ENCODE assay signal across 18 cellular contexts in the genomic region with DNA sequence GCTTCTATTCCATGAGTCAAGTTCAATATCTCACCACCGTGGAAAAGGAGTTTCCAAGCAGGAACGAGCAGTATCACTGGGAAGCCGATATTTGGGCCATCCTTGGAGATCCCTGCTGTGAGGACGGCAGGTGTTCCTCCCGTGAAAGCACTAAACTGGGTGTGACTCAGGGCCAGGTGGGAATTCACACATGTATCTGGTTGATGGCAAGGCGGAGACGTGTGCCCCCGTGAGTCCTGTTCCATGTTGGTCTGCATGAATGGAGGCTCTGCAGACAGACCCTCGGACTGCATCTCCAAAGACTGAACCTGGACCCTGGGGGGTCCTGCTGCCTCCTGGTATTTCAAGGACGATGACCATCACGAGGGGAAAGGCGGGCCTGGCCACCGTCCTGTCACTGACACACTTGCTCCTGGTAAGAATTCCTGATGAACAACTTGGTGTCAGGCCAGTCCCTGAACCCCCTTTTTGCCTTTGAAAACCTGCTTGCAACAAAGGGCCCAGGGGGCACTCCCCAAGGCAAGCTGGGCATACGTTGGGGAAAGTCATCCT. TPM values are rescaled to one million over a fixed set of nuclear protein-coding genes. Genes with fewer than 3 reads are reported as not detected.
A peak's percentile ranks its signal among the peaks of the same experiment; 100 is the strongest.
DNase-seq lines count a peak whose midpoint lies in the region; ATAC-seq and TF ChIP-seq lines count a peak whose summit lies in the region.
"Had no signal": no experiment of that assay in that cellular context is flagged by ENCODE, and none has a peak within 500 bp of the region (broad histone marks: within the 10 kb centered on the region; RNA-seq: fewer than 3 reads in every experiment).

No MANE protein-coding gene starts in this region.

- CTCF ChIA-PET in IMR-90 (lab: Yijun Ruan, JAX): no interaction called here

- no peak overlapping the region for H2AK9ac ChIP-seq in IMR-90 (replicated peaks; ENCODE audit: low read depth, low read length, poor library complexity)

- intact Hi-C loops in IMR-90 (cut with micrococcal nuclease): no loop called here

- H3K56ac ChIP-seq in IMR-90 (ENCODE audit: extremely low read depth, insufficient read depth, low read length): no peak overlapping the region

- no peaks in the 10 kb centered on the region for H3K27me3 ChIP-seq in IMR-90 (ENCODE audit: control insufficient read depth, insufficient read depth, low read length)
- H3K27me3 ChIP-seq: BLaER1 treated with 17β-estradiol and CSF1 and Interleukin-3, amounts not matched to agents 10 nM and 100 nM had no signal

- peaks cover 7% of the 10 kb centered on the region for H3K27me3 Mint-ChIP-seq in osteocyte (ENCODE audit: unreplicated experiment)

- H3K4me2 ChIP-seq in IMR-90 (ENCODE audit: low read depth, low read length): no peak overlapping the region
- H3K4me2 ChIP-seq: BLaER1 treated with 17β-estradiol and CSF1 and Interleukin-3, amounts not matched to agents 10 nM and 100 nM had no signal

- H2BK20ac ChIP-seq in IMR-90 (ENCODE audit: low read depth, low read length): 0 out of 2 replicates have a peak overlapping the region, but pooled peaks have one; percentile 15

- POLR2A ChIA-PET in IMR-90 (lab: Charles Lee; ENCODE audit: unreplicated experiment): no interaction called here

- no peak overlapping the region; the same call in 1 of the 2 replicates for H3K14ac ChIP-seq in IMR-90 (replicated peaks; ENCODE audit: low read depth, low read length)

- H3K4ac ChIP-seq in IMR-90 (ENCODE audit: low read depth, low read length): peak overlapping the region; percentile 40; the same call in 1 of the 2 replicates

- TF ChIP-seq POLR2A in IMR-90 (IDR thresholded peaks at IDR 0.05; ENCODE audit: low read depth, low read length): no peak

- H3K23ac ChIP-seq in IMR-90 (ENCODE audit: low read depth, low read length): no peak overlapping the region

- H3K4me1 Mint-ChIP-seq in osteocyte (ENCODE audit: unreplicated experiment): peaks cover 11% of the 10 kb centered on the region

- no peak overlapping the region for H3K4me3 Mint-ChIP-seq in osteocyte (ENCODE audit: unreplicated experiment)

- no peak overlapping the region for H4K91ac ChIP-seq in IMR-90 (ENCODE audit: insufficient read depth, low read depth, low read length)

- H3K4me1 ChIP-seq in IMR-90 (ENCODE audit: control insufficient read depth, insufficient read depth, low read length): peaks cover 21% of the 10 kb centered on the region

- no peak for TF ChIP-seq RAD21 in IMR-90 (IDR thresholded peaks at IDR 0.05; ENCODE audit: low read length)

- H3K9ac ChIP-seq in IMR-90 (ENCODE audit: low read depth, low read length): no peak overlapping the region
- H3K9ac ChIP-seq: BLaER1 treated with 17β-estradiol and CSF1 and Interleukin-3, amounts not matched to agents 10 nM and 100 nM had no signal

- dilution Hi-C loops in IMR-90 (cut with HindIII; ENCODE audit: low sequenced_read_pairs, unreplicated experiment): no loop called here

- WGBS in IMR-90 (ENCODE audit: extremely low coverage in 2 of 2, insufficient read length in 1 of 2), 2 experiments: 89% methylated on average over 12 of the region's 14 CpGs; no CpG with 5 or more reads in 1 of the 2 experiments

- H3K9me3 ChIP-seq in IMR-90 (ENCODE audit: control insufficient read depth, insufficient read depth, low read length): no peaks in the 10 kb centered on the region

- H2BK5ac ChIP-seq in IMR-90 (ENCODE audit: low read depth, low read length, poor library complexity, severe bottlenecking): no peak overlapping the region

- no TSS peak for BruUV-seq in IMR-90 (replicated peaks; lab: Mats Ljungman, UMichigan)

- H3K4me3 ChIP-seq in IMR-90 (ENCODE audit: insufficient read depth, low read depth, low read length): no peak overlapping the region
- H3K4me3 ChIP-seq: BLaER1 treated with 17β-estradiol and CSF1 and Interleukin-3, amounts not matched to agents 10 nM and 100 nM had no signal

- no peak overlapping the region for H3K27ac Mint-ChIP-seq in osteocyte (ENCODE audit: unreplicated experiment)

- H2BK15ac ChIP-seq in IMR-90 (ENCODE audit: low read depth, low read length): no peak overlapping the region

- H2AK5ac ChIP-seq in IMR-90 (ENCODE audit: low read depth, low read length): no peak overlapping the region; the same call in 1 of the 2 replicates

- H3K36me3 ChIP-seq in IMR-90 (ENCODE audit: control insufficient read depth, insufficient read depth, low read length): no peaks in the 10 kb centered on the region
- H3K36me3 ChIP-seq: BLaER1 treated with 17β-estradiol and CSF1 and Interleukin-3, amounts not matched to agents 10 nM and 100 nM had no signal

- H4K8ac ChIP-seq in IMR-90 (ENCODE audit: low read depth in 2 of 2, low read length in 2 of 2): no peak overlapping the region

- H4K5ac ChIP-seq in IMR-90 (ENCODE audit: low read depth, low read length): no peak overlapping the region

- H3K18ac ChIP-seq in IMR-90 (ENCODE audit: low read depth, low read length): no peak overlapping the region

- peaks cover 4% of the 10 kb centered on the region; the same call in 1 of the 2 replicates for H3K9me1 ChIP-seq in IMR-90 (ENCODE audit: insufficient read depth, low read length)

- no peaks in the 10 kb centered on the region for H4K20me1 ChIP-seq in IMR-90 (ENCODE audit: insufficient read depth, low read length)
- H4K20me1 ChIP-seq: BLaER1 treated with 17β-estradiol and CSF1 and Interleukin-3, amounts not matched to agents 10 nM and 100 nM had no signal

- H3K36me3 Mint-ChIP-seq in osteocyte (ENCODE audit: unreplicated experiment): no peaks in the 10 kb centered on the region

- no peak overlapping the region for H2AFZ ChIP-seq in IMR-90 (replicated peaks; ENCODE audit: low read length, poor library complexity)

- no peaks in the 10 kb centered on the region for H3K79me1 ChIP-seq in IMR-90 (ENCODE audit: low read depth in 1 of 2, low read length in 2 of 2)

- peaks cover 5% of the 10 kb centered on the region for H3K9me3 Mint-ChIP-seq in osteocyte (ENCODE audit: unreplicated experiment)

- no peak for ATAC-seq in IMR-90 (ENCODE audit: low read depth)
- ATAC-seq in HG03097 (IDR thresholded peaks at IDR 0.05; ENCODE audit: low FRiP score, unreplicated experiment): no peak
- ATAC-seq: HepG2, PC-3 had no signal

- H3K27ac ChIP-seq in IMR-90 (ENCODE audit: insufficient read depth, low read length): no peak overlapping the region
- H3K27ac ChIP-seq: BLaER1 treated with 17β-estradiol and CSF1 and Interleukin-3, amounts not matched to agents 10 nM and 100 nM had no signal

- TF ChIP-seq CTCF in IMR-90 (conservative IDR thresholded peaks at IDR 0.05; ENCODE audit: low read depth, low read length): no peak
- no peak for TF ChIP-seq CTCF in osteocyte (IDR thresholded peaks at IDR 0.05)

- peak overlapping the region; percentile 14; the same call in 1 of the 2 replicates for H2BK120ac ChIP-seq in IMR-90 (ENCODE audit: low read depth, low read length)

- peak; percentile 30 for DNase-seq in activated effector memory CD4-positive, alpha-beta T cell treated with anti-CD3 and anti-CD28 coated beads, Interleukin-2, amount 50 U/mL, for 16 hours
- no peak for DNase-seq in activated effector memory CD4-positive, alpha-beta T cell treated with Interleukin-2 at 50 U/mL for 16 hours
- DNase-seq in IMR-90 (no peak), NCI-H345 treated with DMSO at 0.1 percent for 48 hours (lab: John Stamatoyannopoulos, UW; ENCODE audit: unreplicated experiment) (peak; percentile 33), osteocyte (ENCODE audit: extremely low spot score, unreplicated experiment) (peak; percentile 72), retina (no peak), NCI-H128 (lab: John Stamatoyannopoulos, UW; ENCODE audit: unreplicated experiment) (no peak)
- DNase-seq: DMS 273 treated with DMSO at 0.1 percent for 48 hours, DND-41, H7, KG1, NCI-H1694, NCI-H2081 treated with DMSO at 0.1 percent for 48 hours, PC-3, RPMI8226 had no signal

- in situ Hi-C loops in IMR-90 (cut with MboI; ENCODE audit: low sequenced_read_pairs): no loop called here

TF ChIP-seq in IMR-90, 13 proteins besides CTCF, POLR2A, EP300 and RAD21:
- TF ChIP-seq MXI1 (IDR thresholded peaks at IDR 0.05; ENCODE audit: borderline replicate concordance, low read depth, low read length) (no peak), CEBPB (IDR thresholded peaks at IDR 0.05; ENCODE audit: low read depth, low read length) (no peak), FOS (IDR thresholded peaks at IDR 0.05; ENCODE audit: low read depth, low read length) (no peak), RCOR1 (IDR thresholded peaks at IDR 0.05; ENCODE audit: insufficient replicate concordance, low read length) (no peak), CHD1 (IDR thresholded peaks at IDR 0.05; ENCODE audit: low read depth, low read length) (no peak), MAZ (IDR thresholded peaks at IDR 0.05; ENCODE audit: borderline replicate concordance, low read depth, low read length) (no peak), MAFK (IDR thresholded peaks at IDR 0.05; ENCODE audit: low read depth, low read length) (no peak), NFE2L2 (IDR thresholded peaks at IDR 0.05; ENCODE audit: low read depth, low read length) (no peak), SMC3 (IDR thresholded peaks at IDR 0.05; ENCODE audit: low read depth, low read length) (no peak), BHLHE40 (IDR thresholded peaks at IDR 0.05; ENCODE audit: low read depth, low read length) (no peak), RFX5 (IDR thresholded peaks at IDR 0.05; ENCODE audit: low read depth, low read length) (no peak)
- TF ChIP-seq, protein P1, sequence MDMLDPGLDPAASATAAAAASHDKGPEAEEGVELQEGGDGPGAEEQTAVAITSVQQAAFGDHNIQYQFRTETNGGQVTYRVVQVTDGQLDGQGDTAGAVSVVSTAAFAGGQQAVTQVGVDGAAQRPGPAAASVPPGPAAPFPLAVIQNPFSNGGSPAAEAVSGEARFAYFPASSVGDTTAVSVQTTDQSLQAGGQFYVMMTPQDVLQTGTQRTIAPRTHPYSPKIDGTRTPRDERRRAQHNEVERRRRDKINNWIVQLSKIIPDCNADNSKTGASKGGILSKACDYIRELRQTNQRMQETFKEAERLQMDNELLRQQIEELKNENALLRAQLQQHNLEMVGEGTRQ (IDR thresholded peaks at IDR 0.05; ENCODE audit: low read depth, low read length): no peak
- TF ChIP-seq, protein P2, sequence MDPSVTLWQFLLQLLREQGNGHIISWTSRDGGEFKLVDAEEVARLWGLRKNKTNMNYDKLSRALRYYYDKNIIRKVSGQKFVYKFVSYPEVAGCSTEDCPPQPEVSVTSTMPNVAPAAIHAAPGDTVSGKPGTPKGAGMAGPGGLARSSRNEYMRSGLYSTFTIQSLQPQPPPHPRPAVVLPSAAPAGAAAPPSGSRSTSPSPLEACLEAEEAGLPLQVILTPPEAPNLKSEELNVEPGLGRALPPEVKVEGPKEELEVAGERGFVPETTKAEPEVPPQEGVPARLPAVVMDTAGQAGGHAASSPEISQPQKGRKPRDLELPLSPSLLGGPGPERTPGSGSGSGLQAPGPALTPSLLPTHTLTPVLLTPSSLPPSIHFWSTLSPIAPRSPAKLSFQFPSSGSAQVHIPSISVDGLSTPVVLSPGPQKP (IDR thresholded peaks at IDR 0.05; ENCODE audit: borderline replicate concordance, low read depth, low read length): no peak

RNA-seq across cellular contexts. Expression of a gene that starts 22.8 kb away (rescaled TPM):
- total RNA-seq in IMR-90 (2012; rRNA removed): 212 and 220 TPM in 2 replicates
- polyA plus RNA-seq in IMR-90 (2012; rRNA removed): 795 and 823 TPM in 2 replicates
- polyA plus RNA-seq in IMR-90 (2012; cell fraction: cytosol; rRNA removed): 1,010 and 1,498 TPM in 2 replicates
- polyA plus RNA-seq in IMR-90 (2012; cell fraction: nucleus; rRNA removed; ENCODE audit: low replicate concordance): 1,145 and 2,216 TPM in 2 replicates
- total RNA-seq in osteocyte: 14.8 and 15.0 TPM in 2 replicates

Comparison
In these comparisons a context has a peak if more than half of its experiments do, and no peak if none do; other contexts are left out.
1. DNase-seq: peak in activated effector memory CD4-positive, alpha-beta T cell treated with anti-CD3 and anti-CD28 coated beads, Interleukin-2, amount 50 U/mL, for 16 hours (single experiment), NCI-H345 treated with DMSO at 0.1 percent for 48 hours (single experiment) and osteocyte (single experiment); none in activated effector memory CD4-positive, alpha-beta T cell treated with Interleukin-2 at 50 U/mL for 16 hours (single experiment), IMR-90 (single experiment), retina (single experiment) and NCI-H128 (single experiment).
2. RNA of a gene that starts 22.8 kb away (total RNA-seq): 212 to 220 TPM in IMR-90; 14.8 to 15.0 TPM in osteocyte; every median in the first group is over 10 times any median in the second.